ENCODE assay signal across 8 cellular contexts in genomic region chr16:85114909-85115567, GRCh38. TPM values are rescaled to one million over a fixed set of nuclear protein-coding genes. Genes with fewer than 3 reads are reported as not detected.
A peak's percentile ranks its signal among the peaks of the same experiment; 100 is the strongest.
DNase-seq lines count a peak whose midpoint lies in the region; ATAC-seq and TF ChIP-seq lines count a peak whose summit lies in the region.

No MANE protein-coding gene starts in this region.

- peak; percentile 81 for ATAC-seq in HG03196 (IDR thresholded peaks at IDR 0.05; ENCODE audit: unreplicated experiment)
- no peak for ATAC-seq in HG02970 (IDR thresholded peaks at IDR 0.05; ENCODE audit: low FRiP score, unreplicated experiment)

- WGBS in liver: 9% methylated on average over 20 of the region's 20 CpGs

- TF ChIP-seq RAD21 in liver (IDR thresholded peaks at IDR 0.05): peak; percentile 98 to 99

- peak overlapping the region in 1 of 2 donors; percentile 43 for H3K9ac ChIP-seq in liver (ENCODE audit: low read depth in 1 of 2, low read length in 2 of 2)

- H3K9me3 ChIP-seq in liver (ENCODE audit: control insufficient read depth in 4 of 4, low read length in 3 of 4): no peaks in the 10 kb centered on the region

- H3K4me1 ChIP-seq in liver (ENCODE audit: control insufficient read depth in 4 of 4, insufficient read depth in 4 of 4, low read length in 3 of 4): peaks cover 0 to 7% (median 6%) of the 10 kb centered on the region in 4 donors

- no peaks in the 10 kb centered on the region for H3K27me3 ChIP-seq in liver (ENCODE audit: control insufficient read depth in 4 of 4, insufficient read depth in 4 of 4, low read length in 3 of 4)

- H3K27ac ChIP-seq in coronary artery: no peak overlapping the region
- peak overlapping the region; percentile 27 to 66 for H3K27ac ChIP-seq in liver (ENCODE audit: low read depth in 1 of 2, low read length in 2 of 2)

- TF ChIP-seq CTCF in coronary artery (IDR thresholded peaks at IDR 0.05): peak; percentile 86
- TF ChIP-seq CTCF in liver (IDR thresholded peaks at IDR 0.05; ENCODE audit: low read depth, low read length, missing input control): peak; percentile 97

- H3K36me3 ChIP-seq in liver (ENCODE audit: control insufficient read depth in 4 of 4, insufficient read depth in 3 of 4, low read depth in 1 of 4, low read length in 3 of 4): no peaks in the 10 kb centered on the region

- H3K4me3 ChIP-seq in coronary artery (peak overlapping the region; percentile 24), liver (ENCODE audit: low read depth in 1 of 3, low read length in 3 of 3) (peak overlapping the region in 1 of 3 donors; percentile 15)

- DNase-seq in GM04504 (ENCODE audit: low read depth) (peak; percentile 61), NCI-H69 (lab: John Stamatoyannopoulos, UW) (peak; percentile 79), coronary artery (ENCODE audit: low spot score) (peak; percentile 88)
- peak; percentile 77 for DNase-seq in activated CD4-positive, alpha-beta T cell treated with anti-CD3 and anti-CD28 coated beads, Interleukin-2, amount 50 U/mL, for 1 hour
- DNase-seq in stimulated activated CD4-positive, alpha-beta T cell treated with anti-CD3 and anti-CD28 coated beads, Interleukin-4, amount 100 ng/mL, for 4 hours: peak; percentile 71 to 86

TF ChIP-seq in liver, 16 proteins besides CTCF, POLR2A, EP300 and RAD21:
- TF ChIP-seq FOXA2 (IDR thresholded peaks at IDR 0.05) (no peak), JUND (IDR thresholded peaks at IDR 0.05) (no peak), YY1 (IDR thresholded peaks at IDR 0.05) (peak; percentile 61), SP1 (IDR thresholded peaks at IDR 0.05) (no peak), NR2F2 (IDR thresholded peaks at IDR 0.05) (peak; percentile 82), REST (IDR thresholded peaks at IDR 0.05) (no peak), EGR1 (IDR thresholded peaks at IDR 0.05; ENCODE audit: low read depth in 2 of 2) (no peak), GABPA (IDR thresholded peaks at IDR 0.05 in 1 of 2, conservative IDR thresholded peaks at IDR 0.05 in 1 of 2) (no peak), HNF4A (conservative IDR thresholded peaks at IDR 0.05) (peak in 1 of 2 donors; percentile 32), HNF4G (IDR thresholded peaks at IDR 0.05) (no peak), MAX (IDR thresholded peaks at IDR 0.05) (no peak), ZBTB33 (IDR thresholded peaks at IDR 0.05) (no peak), FOXA1 (IDR thresholded peaks at IDR 0.05) (no peak), TAF1 (conservative IDR thresholded peaks at IDR 0.05) (no peak), ATF3 (IDR thresholded peaks at IDR 0.05) (no peak), RXRA (IDR thresholded peaks at IDR 0.05) (peak; percentile 46 to 60)

RNA-seq across cellular contexts. Expression of gene CIBAR2, which starts 2.8 kb away (rescaled TPM):
- total RNA-seq in liver: not detected
- not detected for polyA plus RNA-seq in liver

Comparison
In these comparisons a context has a peak if more than half of its experiments do, and no peak if none do; other contexts are left out.
1. H3K27ac ChIP-seq: peak in liver (2 of 2); none in coronary artery (0 of 2).
2. Peak in every context shown above with its lines, with median percentiles within 50 percentile points of each other: DNase-seq.